12 cellular contexts compared by ENCODE assay signal in the genomic region with DNA sequence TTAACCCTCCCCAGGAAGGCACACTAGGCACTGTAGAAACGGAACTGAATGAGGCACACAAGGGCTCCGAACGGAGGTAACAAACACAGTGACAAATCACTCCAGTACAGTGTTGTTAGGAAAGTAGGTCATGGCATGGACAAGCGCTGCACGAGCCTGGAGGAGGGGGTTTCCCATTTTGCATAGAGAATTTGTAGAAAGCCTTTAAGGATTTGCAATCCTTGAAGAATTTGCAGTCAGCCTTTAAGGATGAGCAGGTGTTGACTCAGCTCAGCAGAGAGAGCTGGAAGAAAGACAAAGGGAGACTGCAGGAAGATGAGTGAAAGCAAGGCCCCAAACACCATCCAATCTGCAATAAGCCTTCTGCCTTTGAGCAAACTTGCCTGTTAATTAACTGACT. TPM values are rescaled to one million over a fixed set of nuclear protein-coding genes. Genes with fewer than 3 reads are reported as not detected.
A peak's percentile ranks its signal among the peaks of the same experiment; 100 is the strongest.
DNase-seq lines count a peak whose midpoint lies in the region; ATAC-seq, FAIRE-seq and TF ChIP-seq lines count a peak whose summit lies in the region.
"Had no signal": no experiment of that assay in that cellular context is flagged by ENCODE, and none has a peak within 500 bp of the region (broad histone marks: within the 10 kb centered on the region; RNA-seq: fewer than 3 reads in every experiment).

No MANE protein-coding gene starts in this region.

- TF ChIP-seq POLR2A in H1 (IDR thresholded peaks at IDR 0.05; ENCODE audit: control extremely low read depth in 1 of 2, low read depth in 2 of 2, low read length in 2 of 2): no peak

- no peak overlapping the region for H2BK20ac ChIP-seq in H1 (ENCODE audit: low read length)

- FAIRE-seq in H1 (lab: Jason Lieb, UNC): peak; percentile 19

- no peaks in the 10 kb centered on the region for H3K4me1 Mint-ChIP-seq in naive thymus-derived CD8-positive, alpha-beta T cell
- H3K4me1 Mint-ChIP-seq: CD4-positive, alpha-beta memory T cell had no signal

- TF ChIP-seq RAD21 in H1 (IDR thresholded peaks at IDR 0.05 in 1 of 2, conservative IDR thresholded peaks at IDR 0.05 in 1 of 2; ENCODE audit: low read depth in 2 of 2, low read length in 2 of 2): no peak

- H3K79me1 ChIP-seq in H1 (ENCODE audit: low read depth, low read length): no peaks in the 10 kb centered on the region
- no peaks in the 10 kb centered on the region for H3K79me1 ChIP-seq in mesendoderm (ENCODE audit: low read length)

- no peaks in the 10 kb centered on the region for H3F3A ChIP-seq in PC-3 (ENCODE audit: low read length, unreplicated experiment)

- no peak overlapping the region for H3K27ac Mint-ChIP-seq in naive thymus-derived CD8-positive, alpha-beta T cell
- H3K27ac Mint-ChIP-seq: CD4-positive, alpha-beta memory T cell had no signal

- no peaks in the 10 kb centered on the region for H3K9me3 ChIP-seq in PC-3 (ENCODE audit: low read length)
- no peaks in the 10 kb centered on the region for H3K9me3 ChIP-seq in H1 (ENCODE audit: insufficient read depth in 2 of 2, low read depth in 1 of 2, low read length in 1 of 2)
- H3K9me3 ChIP-seq: heart right ventricle had no signal

- H2AK5ac ChIP-seq in H1 (ENCODE audit: low read depth, low read length) (no peak overlapping the region), mesendoderm (ENCODE audit: low read length) (no peak overlapping the region)

- no peak overlapping the region for H4K5ac ChIP-seq in H1 (ENCODE audit: insufficient read length, low read depth, low read length)
- no peak overlapping the region for H4K5ac ChIP-seq in mesendoderm (ENCODE audit: low read length)

- 49% methylated on average over 5 of the region's 5 CpGs; no CpG with 5 or more reads in 1 of the 2 experiments for WGBS in H1 (ENCODE audit: extremely low coverage in 1 of 2, insufficient coverage in 1 of 2, insufficient read length in 1 of 2, insufficient replicate concordance in 2 of 2, low coverage in 1 of 2, low lambda C conversion rate in 2 of 2, missing lambda C conversion rate in 1 of 2), 2 experiments
- WGBS in mesendoderm (ENCODE audit: extremely low coverage, insufficient coverage, low lambda C conversion rate): no CpG with 5 or more reads among the region's 5 CpGs

- H3K9me3 Mint-ChIP-seq in naive thymus-derived CD8-positive, alpha-beta T cell: no peaks in the 10 kb centered on the region

- POLR2A ChIA-PET in PC-3 (lab: Charles Lee; ENCODE audit: unreplicated experiment): interaction anchor here (0.6 to 0.7 kb wide), 2 partner anchors 70 to 223 kb away, joined by 3 to 4 read pairs; no protein-coding TSS in a partner anchor
- POLR2A ChIA-PET in H1 (lab: Charles Lee; ENCODE audit: partially characterized antibody): no interaction called here
- POLR2A ChIA-PET in naive thymus-derived CD8-positive, alpha-beta T cell (lab: Charles Lee): no interaction called here

- no peak overlapping the region for H2BK120ac ChIP-seq in H1 (replicated peaks; ENCODE audit: low read depth, low read length)
- no peak overlapping the region for H2BK120ac ChIP-seq in mesendoderm (ENCODE audit: low read depth, low read length)

- DNase-seq in Caki2 (ENCODE audit: low read depth): peak; percentile 61
- DNase-seq in PC-3: peak; percentile 86
- peak in 1 of 2 experiments; percentile 36 for DNase-seq in H1 (ENCODE audit: low read depth in 1 of 2, low spot score in 2 of 2)
- DNase-seq in mesendoderm: peak; percentile 58
- no peak for DNase-seq in activated CD4-positive, alpha-beta T cell treated with anti-CD3 and anti-CD28 coated beads for 1 hour
- no peak for DNase-seq in naive thymus-derived CD8-positive, alpha-beta T cell
- DNase-seq: CD4-positive, alpha-beta memory T cell; heart right ventricle; NCI-H2029 had no signal

- no peak for TF ChIP-seq CTCF in PC-3 (conservative IDR thresholded peaks at IDR 0.05; ENCODE audit: low read depth, low read length)
- TF ChIP-seq CTCF in H1 (IDR thresholded peaks at IDR 0.05; ENCODE audit: control extremely low read depth in 1 of 3, insufficient read depth in 1 of 3, low read depth in 1 of 3, low read length in 3 of 3): no peak

- no peaks in the 10 kb centered on the region for H3K23me2 ChIP-seq in H1 (ENCODE audit: low read depth, low read length)

- TF ChIP-seq EP300 in H1 (IDR thresholded peaks at IDR 0.05; ENCODE audit: borderline replicate concordance in 1 of 2, low read depth in 2 of 2, low read length in 2 of 2): no peak

- H2AFZ ChIP-seq in PC-3 (ENCODE audit: low read length) (no peak overlapping the region), H1 (ENCODE audit: low read length) (peak overlapping the region; percentile 65)

- H3K4me2 ChIP-seq in PC-3 (ENCODE audit: low read length) (peak overlapping the region; percentile 57), H1 (ENCODE audit: insufficient read depth in 1 of 2, low read depth in 2 of 2, low read length in 2 of 2) (peak overlapping the region in 1 of 2 experiments; percentile 28; a peak in 1 of 4 replicates), mesendoderm (ENCODE audit: low read length) (no peak overlapping the region)

- H3K9ac ChIP-seq in PC-3 (ENCODE audit: low read length): no peak overlapping the region
- H3K9ac ChIP-seq in H1 (replicated peaks in 1 of 4; ENCODE audit: extremely low read depth in 1 of 4, low read depth in 3 of 4, low read length in 3 of 4): peak overlapping the region in 1 of 4 experiments; percentile 43; a peak in 1 of 7 replicates
- H3K9ac ChIP-seq in mesendoderm (ENCODE audit: low read length): no peak overlapping the region

- CTCF ChIA-PET in PC-3 (lab: Charles Lee) (no interaction called here), H1 (lab: Charles Lee; ENCODE audit: partially characterized antibody) (interaction anchor here (0.6 to 7.0 kb wide), 3 partner anchors 9 to 723 kb away, joined by 3 to 67 read pairs (median 3); no protein-coding TSS in a partner anchor)

- H2BK12ac ChIP-seq in H1 (ENCODE audit: low read depth, low read length): no peak overlapping the region

- H3K36me3 ChIP-seq in PC-3 (ENCODE audit: low read depth, low read length) (no peaks in the 10 kb centered on the region), H1 (ENCODE audit: control insufficient read depth in 2 of 4, insufficient read depth in 4 of 4, low read length in 3 of 4) (no peaks in the 10 kb centered on the region), mesendoderm (ENCODE audit: control insufficient read depth, insufficient read depth, low read length) (no peaks in the 10 kb centered on the region)
- H3K36me3 ChIP-seq: heart right ventricle had no signal

- no peak overlapping the region for H3K14ac ChIP-seq in H1 (ENCODE audit: insufficient read length)

- H3K23ac ChIP-seq in H1 (ENCODE audit: insufficient read length): no peak overlapping the region
- H3K23ac ChIP-seq in mesendoderm (ENCODE audit: low read length): no peak overlapping the region

- no peak overlapping the region for H3K4me3 Mint-ChIP-seq in naive thymus-derived CD8-positive, alpha-beta T cell
- H3K4me3 Mint-ChIP-seq: CD4-positive, alpha-beta memory T cell had no signal

- H4K8ac ChIP-seq in H1 (ENCODE audit: extremely low read depth, insufficient read depth, low read length): no peak overlapping the region
- H4K8ac ChIP-seq in mesendoderm (ENCODE audit: low read depth, low read length): no peak overlapping the region

- BruUV-seq in PC-3 (replicated peaks; lab: Mats Ljungman, UMichigan): no TSS peak

- no peak overlapping the region for H4K91ac ChIP-seq in H1 (replicated peaks; ENCODE audit: insufficient read length, low read length)

- H3K27ac ChIP-seq in PC-3 (ENCODE audit: low read length) (peak overlapping the region; percentile 41; the same call in 1 of the 2 replicates), H1 (ENCODE audit: low read depth, low read length) (no peak overlapping the region), mesendoderm (ENCODE audit: low read depth, low read length) (no peak overlapping the region)
- H3K27ac ChIP-seq: heart right ventricle had no signal

- H3K18ac ChIP-seq in H1 (ENCODE audit: extremely low read depth, low read length) (no peak overlapping the region), mesendoderm (ENCODE audit: low read length) (no peak overlapping the region)

- H3K79me2 ChIP-seq in PC-3 (ENCODE audit: low read length) (no peaks in the 10 kb centered on the region), H1 (ENCODE audit: control insufficient read depth in 1 of 2, insufficient read depth in 2 of 2, low read length in 2 of 2) (no peaks in the 10 kb centered on the region), mesendoderm (ENCODE audit: control insufficient read depth, insufficient read depth, low read length) (no peaks in the 10 kb centered on the region)

- peaks cover 0 to 17% (median 0%) of the 10 kb centered on the region in 5 donors for H3K27me3 Mint-ChIP-seq in naive thymus-derived CD8-positive, alpha-beta T cell
- H3K27me3 Mint-ChIP-seq: CD4-positive, alpha-beta memory T cell had no signal

- H3K56ac ChIP-seq in H1 (replicated peaks; ENCODE audit: insufficient read length, low read depth, low read length) (no peak overlapping the region), mesendoderm (ENCODE audit: low read length) (no peak overlapping the region)

- H3K9me2 ChIP-seq in PC-3 (replicated peaks; ENCODE audit: low read length): no peaks in the 10 kb centered on the region

- H2BK5ac ChIP-seq in H1 (ENCODE audit: low read depth, low read length) (no peak overlapping the region), mesendoderm (ENCODE audit: low read length) (no peak overlapping the region)

- H4K20me1 ChIP-seq in PC-3 (ENCODE audit: low read length) (no peaks in the 10 kb centered on the region), H1 (replicated peaks in 1 of 2; ENCODE audit: control insufficient read depth in 1 of 2, insufficient read depth in 2 of 2, low read length in 2 of 2) (no peaks in the 10 kb centered on the region)

- H3K4me3 ChIP-seq in PC-3 (ENCODE audit: low read length): no peak overlapping the region
- 0 out of 8 replicates have a peak overlapping the region, but pooled peaks of 1 of the 4 experiments have one; percentile 1 for H3K4me3 ChIP-seq in H1 (ENCODE audit: extremely low read depth in 1 of 4, insufficient read depth in 2 of 4, low read depth in 3 of 4, low read length in 4 of 4)
- no peak overlapping the region for H3K4me3 ChIP-seq in mesendoderm (ENCODE audit: low read length)
- H3K4me3 ChIP-seq: heart right ventricle had no signal

- in situ Hi-C loops in Caki2 (cut with HindIII; ENCODE audit: low pct_unique_long_range_greater_than_20kb, low sequenced_read_pairs): no loop called here

- H2BK15ac ChIP-seq in H1 (ENCODE audit: low read length): no peak overlapping the region
- H2BK15ac ChIP-seq in mesendoderm (replicated peaks; ENCODE audit: low read depth): no peak overlapping the region

- peak; percentile 91 for ATAC-seq in PC-3
- no peak for ATAC-seq in naive thymus-derived CD8-positive, alpha-beta T cell
- ATAC-seq in GM21576 (IDR thresholded peaks at IDR 0.05; ENCODE audit: unreplicated experiment): no peak
- no peak for ATAC-seq in GM21717 (IDR thresholded peaks at IDR 0.05; ENCODE audit: unreplicated experiment)
- ATAC-seq: heart right ventricle had no signal

- H3K4me1 ChIP-seq in PC-3 (ENCODE audit: insufficient read depth, low read length): peaks cover 24% of the 10 kb centered on the region
- H3K4me1 ChIP-seq in H1 (replicated peaks in 1 of 4; ENCODE audit: control insufficient read depth in 3 of 4, insufficient read depth in 4 of 4, low read length in 3 of 4): peaks cover 4 to 20% (median 6%) of the 10 kb centered on the region in 4 experiments
- no peaks in the 10 kb centered on the region for H3K4me1 ChIP-seq in mesendoderm (ENCODE audit: control insufficient read depth, low read depth, low read length)

- H3K4ac ChIP-seq in H1 (replicated peaks; ENCODE audit: insufficient read length, low read depth, low read length) (no peak overlapping the region), mesendoderm (ENCODE audit: low read depth, low read length) (no peak overlapping the region)

- intact Hi-C loops in PC-3 (cut with micrococcal nuclease): no loop called here

- H3K27me3 ChIP-seq in PC-3 (ENCODE audit: low read length): no peaks in the 10 kb centered on the region
- no peaks in the 10 kb centered on the region for H3K27me3 ChIP-seq in H1 (replicated peaks in 1 of 4; ENCODE audit: control insufficient read depth in 3 of 4, extremely low read depth in 1 of 4, insufficient read depth in 3 of 4, low read length in 3 of 4)
- no peaks in the 10 kb centered on the region for H3K27me3 ChIP-seq in mesendoderm (ENCODE audit: insufficient read depth, low read length, poor library complexity)
- H3K27me3 ChIP-seq: heart right ventricle had no signal

- no peaks in the 10 kb centered on the region for H3K36me3 Mint-ChIP-seq in naive thymus-derived CD8-positive, alpha-beta T cell
- H3K36me3 Mint-ChIP-seq: CD4-positive, alpha-beta memory T cell had no signal

RNA-seq across cellular contexts. Expression of gene PPP1R3C, which starts 51.1 kb away (rescaled TPM):
- total RNA-seq in Caki2 (2014; rRNA removed; shearing (Covaris generic); ENCODE audit: low replicate concordance): 3.5 and 4.2 TPM in 2 replicates
- total RNA-seq in PC-3 (2014; rRNA removed): 0.17 TPM in 1 of 2 replicates, not detected in the other
- total RNA-seq in H1 (2021; fragmentation: NEBNext Ultra II Directional; extraction: Animal tissue kit (Norgen Biotek cat#: 25700)): 1.3 and 1.7 TPM in 2 replicates
- 0.67 and 1.3 TPM in 2 replicates for polyA plus RNA-seq in H1 (2011; rRNA removed)
- polyA plus RNA-seq in H1 (2011; cell fraction: cytosol; rRNA removed): 1.0 TPM
- polyA plus RNA-seq in H1 (2011; cell fraction: nucleus; rRNA removed): 0.87 TPM
- polyA plus RNA-seq in H1 (2012, experiment 1 of 2): 1.0 to 1.8 TPM (median 1.3 TPM) in 4 replicates
- 0.33 TPM for polyA plus RNA-seq in H1 (2012, experiment 2 of 2)
- polyA plus RNA-seq in H1 (2013, experiment 1 of 2): 0.89 TPM
- polyA plus RNA-seq in H1 (2013, experiment 2 of 2): 0.90 TPM
- polyA minus RNA-seq in H1 (2011; rRNA and poly(A)+ RNA removed): 2.8 and 3.4 TPM in 2 replicates
- 0.73 TPM for polyA minus RNA-seq in H1 (2011; cell fraction: cytosol; rRNA and poly(A)+ RNA removed)
- 3.4 TPM for polyA minus RNA-seq in H1 (2011; cell fraction: nucleus; rRNA and poly(A)+ RNA removed)
- polyA plus RNA-seq in mesendoderm (2013, experiment 1 of 2): 0.42 TPM
- polyA plus RNA-seq in mesendoderm (2013, experiment 2 of 2): 0.49 TPM
- not detected for total RNA-seq in naive thymus-derived CD8-positive, alpha-beta T cell
- not detected for polyA plus RNA-seq in naive thymus-derived CD8-positive, alpha-beta T cell
- total RNA-seq: CD4-positive, alpha-beta memory T cell; HT-29 had no signal
- polyA plus RNA-seq: CD4-positive, alpha-beta memory T cell had no signal

Comparison
In these comparisons a context has a peak if more than half of its experiments do, and no peak if none do; other contexts are left out.
1. DNase-seq: peak in Caki2 (single experiment), PC-3 (single experiment) and mesendoderm (single experiment); none in activated CD4-positive, alpha-beta T cell treated with anti-CD3 and anti-CD28 coated beads for 1 hour (single experiment) and naive thymus-derived CD8-positive, alpha-beta T cell (0 of 10).